ENCODE assay signal across 1 cellular context in genomic region chr5:135977375-135977928, GRCh38.
TF ChIP-seq lines count a peak whose summit lies in the region.

No MANE protein-coding gene starts in this region.

TF ChIP-seq in K562, 482 proteins besides CTCF, POLR2A, EP300 and RAD21 (continued from another document):
- TF ChIP-seq MCM2 (IDR thresholded peaks at IDR 0.05; ENCODE audit: low read depth), result no peak
- TF ChIP-seq FIP1L1 (IDR thresholded peaks at IDR 0.05; ENCODE audit: low read depth, low read length, poor library complexity, severe bottlenecking), result no peak
- peak; percentile 84 for TF ChIP-seq CEBPB (tag; IDR thresholded peaks at IDR 0.05)
- TF ChIP-seq, protein P1, sequence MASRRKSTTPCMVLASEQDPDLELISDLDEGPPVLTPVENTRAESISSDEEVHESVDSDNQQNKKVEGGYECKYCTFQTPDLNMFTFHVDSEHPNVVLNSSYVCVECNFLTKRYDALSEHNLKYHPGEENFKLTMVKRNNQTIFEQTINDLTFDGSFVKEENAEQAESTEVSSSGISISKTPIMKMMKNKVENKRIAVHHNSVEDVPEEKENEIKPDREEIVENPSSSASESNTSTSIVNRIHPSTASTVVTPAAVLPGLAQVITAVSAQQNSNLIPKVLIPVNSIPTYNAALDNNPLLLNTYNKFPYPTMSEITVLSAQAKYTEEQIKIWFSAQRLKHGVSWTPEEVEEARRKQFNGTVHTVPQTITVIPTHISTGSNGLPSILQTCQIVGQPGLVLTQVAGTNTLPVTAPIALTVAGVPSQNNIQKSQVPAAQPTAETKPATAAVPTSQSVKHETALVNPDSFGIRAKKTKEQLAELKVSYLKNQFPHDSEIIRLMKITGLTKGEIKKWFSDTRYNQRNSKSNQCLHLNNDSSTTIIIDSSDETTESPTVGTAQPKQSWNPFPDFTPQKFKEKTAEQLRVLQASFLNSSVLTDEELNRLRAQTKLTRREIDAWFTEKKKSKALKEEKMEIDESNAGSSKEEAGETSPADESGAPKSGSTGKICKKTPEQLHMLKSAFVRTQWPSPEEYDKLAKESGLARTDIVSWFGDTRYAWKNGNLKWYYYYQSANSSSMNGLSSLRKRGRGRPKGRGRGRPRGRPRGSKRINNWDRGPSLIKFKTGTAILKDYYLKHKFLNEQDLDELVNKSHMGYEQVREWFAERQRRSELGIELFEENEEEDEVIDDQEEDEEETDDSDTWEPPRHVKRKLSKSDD (conservative IDR thresholded peaks at IDR 0.05; ENCODE audit: low read length), result no peak
